Comparison of ENCODE assay signal across 13 cellular contexts in the genomic region with DNA sequence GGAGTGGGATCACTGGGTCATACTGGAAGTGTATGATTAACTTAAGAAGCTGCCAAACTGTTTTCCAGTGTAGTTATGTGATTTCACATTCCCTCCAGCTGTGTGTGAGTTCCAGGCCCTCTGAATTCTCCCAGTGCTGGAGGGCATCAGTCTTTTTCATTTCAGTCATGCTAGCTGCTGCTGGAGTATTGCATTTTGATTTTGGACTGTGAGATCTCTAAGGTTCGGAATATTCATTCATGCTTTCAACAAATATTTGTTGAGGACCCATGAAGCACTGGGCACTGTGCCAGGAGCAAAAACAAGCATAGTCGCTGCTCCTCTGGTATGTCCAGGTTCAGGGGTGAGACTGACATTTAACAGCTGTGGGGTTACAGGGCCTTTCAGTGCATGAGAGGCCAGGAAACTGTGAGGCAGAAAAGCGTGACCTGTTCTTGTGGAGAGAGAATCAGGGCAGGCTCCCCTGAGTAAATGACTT.
DNase-seq lines count a peak whose midpoint lies in the region; ATAC-seq and TF ChIP-seq lines count a peak whose summit lies in the region.
"Had no signal": no experiment of that assay in that cellular context is flagged by ENCODE, and none has a peak within 500 bp of the region (broad histone marks: within the 10 kb centered on the region; RNA-seq: fewer than 3 reads in every experiment).

No MANE protein-coding gene starts in this region.

- H3K9me3 ChIP-seq in AG04450 (ENCODE audit: control insufficient read depth, insufficient read depth, low read length) = peaks cover 9% of the 10 kb centered on the region
- H3K9me3 ChIP-seq in lung (ENCODE audit: control insufficient read depth in 2 of 2, insufficient read depth in 1 of 2, low read length in 1 of 2) = no peaks in the 10 kb centered on the region
- H3K9me3 ChIP-seq: MG63 had no signal

- POLR2A ChIA-PET in AG04450 (lab: Yijun Ruan, JAX) = interaction anchor here (1.2 kb wide), 1 partner anchor 21 kb away, joined by 3 read pairs; no protein-coding TSS in a partner anchor

- H3K27me3 ChIP-seq in AG04450 (ENCODE audit: control insufficient read depth, insufficient read depth, low read length) (no peaks in the 10 kb centered on the region), lung (ENCODE audit: control insufficient read depth, insufficient read depth) (no peaks in the 10 kb centered on the region)
- H3K27me3 ChIP-seq: MG63, neural progenitor cell had no signal

- H3K4me3 ChIP-seq in AG04450 (ENCODE audit: low read depth, low read length) (no peak overlapping the region), lung (no peak overlapping the region)
- H3K4me3 ChIP-seq: GM12878, MG63, neural progenitor cell had no signal

- no peaks in the 10 kb centered on the region for H3K36me3 ChIP-seq in lung (ENCODE audit: control insufficient read depth in 2 of 2, insufficient read depth in 2 of 2, low read length in 2 of 2)
- H3K36me3 ChIP-seq: MG63, neural progenitor cell had no signal

- peaks cover 0 to 7% of the 10 kb centered on the region in 2 donors for H3K4me1 ChIP-seq in lung (ENCODE audit: control insufficient read depth in 2 of 2, insufficient read depth in 2 of 2, low read length in 2 of 2)

- DNase-seq in AG04450 (ENCODE audit: low read depth, low spot score) (peak; percentile 79), NCI-H345 treated with DMSO at 0.1 percent for 48 hours (lab: John Stamatoyannopoulos, UW; ENCODE audit: unreplicated experiment) (peak; percentile 48), epidermal melanocyte (ENCODE audit: insufficient read length, low spot score) (peak; percentile 54), lung (ENCODE audit: low spot score) (peak; percentile 65), C1 segment of cervical spinal cord (lab: John Stamatoyannopoulos, UW) (no peak), activated gamma-delta T cell (lab: John Stamatoyannopoulos, UW) (no peak), AG20443 (ENCODE audit: low spot score) (no peak)
- DNase-seq: activated CD4-positive, alpha-beta memory T cell treated with anti-CD3 and anti-CD28 coated beads for 36 hours; amygdala; MG63 had no signal

- CTCF ChIA-PET in AG04450 (lab: Charles Lee) = interaction anchor here (0.6 to 1.4 kb wide), 3 partner anchors 9 to 162 kb away, joined by 3 to 5 read pairs (median 3); no protein-coding TSS in a partner anchor

- H3K27ac ChIP-seq in AG04450 (ENCODE audit: low read depth, low read length) = peak overlapping the region; percentile 47
- H3K27ac ChIP-seq in lung (ENCODE audit: low read depth in 1 of 2, low read length in 1 of 2) = peak overlapping the region in 1 of 2 donors; percentile 48
- H3K27ac ChIP-seq: neural progenitor cell had no signal

- ATAC-seq in lung (ENCODE audit: insufficient read depth, low FRiP score) (no peak), HG03571 (IDR thresholded peaks at IDR 0.05; ENCODE audit: unreplicated experiment) (no peak)
- ATAC-seq: GM12878 had no signal

- TF ChIP-seq CTCF in AG04450 (IDR thresholded peaks at IDR 0.05; ENCODE audit: low read depth, low read length) = no peak
- no peak for TF ChIP-seq CTCF in lung (IDR thresholded peaks at IDR 0.05; ENCODE audit: control extremely low read depth, extremely low read depth)

- WGBS in lung, 2 donors = 55 to 72% methylated on average over 3 of the region's 3 CpGs

Comparison
In these comparisons a context has a peak if more than half of its experiments do, and no peak if none do; other contexts are left out.
1. DNase-seq: peak in AG04450 (single experiment), NCI-H345 treated with DMSO at 0.1 percent for 48 hours (single experiment), epidermal melanocyte (single experiment) and lung (single experiment); none in C1 segment of cervical spinal cord (0 of 14), activated gamma-delta T cell (single experiment) and AG20443 (single experiment).